26 cellular contexts compared by ENCODE assay signal in genomic region chr14:101657372-101657771, GRCh38.
"Had no signal": no experiment of that assay in that cellular context is flagged by ENCODE, and none has a peak within 500 bp of the region (broad histone marks: within the 10 kb centered on the region; RNA-seq: fewer than 3 reads in every experiment).

No MANE protein-coding gene starts in this region.

- H3K79me2 ChIP-seq: parathyroid adenoma had no signal

- H3K27ac ChIP-seq: neural progenitor cell, ovary, parathyroid adenoma, psoas muscle, right lobe of liver, sigmoid colon, stomach, suprapubic skin, testis, tibial nerve, upper lobe of left lung, vagina had no signal

- H3K36me3 ChIP-seq: neural progenitor cell, ovary, right lobe of liver, sigmoid colon, stomach, suprapubic skin, tibial nerve, upper lobe of left lung, vagina had no signal

- H3K9ac ChIP-seq: neural progenitor cell, parathyroid adenoma had no signal

- ATAC-seq: natural killer cell; psoas muscle; right cardiac atrium; right lobe of liver; stimulated activated effector memory CD8-positive, alpha-beta T cell treated with anti-CD3 and anti-CD28 coated beads, Interleukin-12 subunit alpha, Interleukin-12 subunit beta, amount 100 ng/mL, for 72 hours; stimulated activated naive B cell treated with anti-CD40 and anti-IgM and Interleukin-4, amounts not matched to agents 10 μg/mL and 1 μg/mL and 100 μg/mL, for 72 hours had no signal

- H3K4me2 ChIP-seq: neural progenitor cell had no signal

- DNase-seq: natural killer cell; occipital lobe; ovary; posterior cingulate gyrus; psoas muscle; right cardiac atrium; right lobe of liver; sigmoid colon; small intestine; stimulated activated CD4-positive, alpha-beta T cell treated with anti-CD3 and anti-CD28 coated beads, Interleukin-15, amount 100 ng/mL, for 24 hours; stimulated activated CD4-positive, alpha-beta T cell treated with anti-CD3 and anti-CD28 coated beads, Interleukin-2, amount 100 ng/mL, for 24 hours; stimulated activated CD4-positive, alpha-beta T cell treated with anti-CD3 and anti-CD28 coated beads, Interleukin-2, amount 100 ng/mL, for 48 hours; stimulated activated CD4-positive, alpha-beta T cell treated with anti-CD3 and anti-CD28 coated beads, Interleukin-4, amount 100 ng/mL, for 24 hours; stimulated activated naive B cell treated with anti-CD40 and anti-IgM and Interleukin-4, amounts not matched to agents 10 μg/mL and 1 μg/mL and 100 μg/mL, for 72 hours; stimulated activated naive CD4-positive, alpha-beta T cell treated with Interleukin-2 at 50 U/mL for 16 hours; stomach; testis; trophoblast cell; upper lobe of left lung had no signal

- H3K4me3 ChIP-seq: neural progenitor cell, ovary, psoas muscle, right lobe of liver, sigmoid colon, stomach, suprapubic skin, testis, tibial nerve, upper lobe of left lung, vagina had no signal

- H2AFZ ChIP-seq: neural progenitor cell, parathyroid adenoma had no signal

- H3K27me3 ChIP-seq: ovary, right lobe of liver, testis, tibial nerve, upper lobe of left lung, vagina had no signal

- H3K4me1 ChIP-seq: neural progenitor cell, parathyroid adenoma, psoas muscle, right lobe of liver, sigmoid colon, stomach, suprapubic skin, testis, tibial nerve, upper lobe of left lung, vagina had no signal

- H3K9me3 ChIP-seq: ovary, psoas muscle, right lobe of liver, sigmoid colon, stomach, suprapubic skin, testis, tibial nerve, upper lobe of left lung, vagina had no signal

- FAIRE-seq: small intestine, urothelium cell line had no signal
